8 cellular contexts compared by ENCODE assay signal in genomic region chr3:120558784-120559227, GRCh38. TPM values are rescaled to one million over a fixed set of nuclear protein-coding genes. Genes with fewer than 3 reads are reported as not detected.
DNase-seq lines count a peak whose midpoint lies in the region; ATAC-seq and TF ChIP-seq lines count a peak whose summit lies in the region.

No MANE protein-coding gene starts in this region.

- TF ChIP-seq CTCF in GM12874 (IDR thresholded peaks at IDR 0.05; ENCODE audit: insufficient read depth, low read depth, low read length) (peak; percentile 90), left ventricle myocardium inferior (IDR thresholded peaks at IDR 0.05; ENCODE audit: borderline replicate concordance) (peak; percentile 100), prostate gland (IDR thresholded peaks at IDR 0.05) (peak; percentile 96 to 100 (median 99))

- H3K36me3 ChIP-seq in left ventricle myocardium inferior, result no peaks in the 10 kb centered on the region
- H3K36me3 ChIP-seq in prostate gland, result no peaks in the 10 kb centered on the region

- DNase-seq in NCI-H1417 (lab: John Stamatoyannopoulos, UW) (peak; percentile 76 to 92 (median 87)), T-helper 1 cell (peak; percentile 73 to 86 (median 80)), amniotic stem cell (lab: John Stamatoyannopoulos, UW) (peak; percentile 69), left ventricle myocardium inferior (peak; percentile 88), prostate gland (ENCODE audit: low spot score) (peak; percentile 82), ureter (ENCODE audit: low spot score) (peak; percentile 88)

- TF ChIP-seq POLR2A in prostate gland (IDR thresholded peaks at IDR 0.05), result no peak

- ATAC-seq in HG02798 (IDR thresholded peaks at IDR 0.05; ENCODE audit: poor library complexity, unreplicated experiment), result peak; percentile 89

- WGBS in prostate gland, result 0% methylated on average over 17 of the region's 17 CpGs

- H3K27ac ChIP-seq in left ventricle myocardium inferior (replicated peaks), result peak overlapping the region; percentile 94
- H3K27ac ChIP-seq in prostate gland, result peak overlapping the region; percentile 76 to 81

- intact Hi-C loops in left ventricle myocardium inferior (cut with micrococcal nuclease) (loop anchor here (10.0 kb wide), 1 partner anchor 54 kb away; no protein-coding TSS in a partner anchor), prostate gland (cut with DNase I) (loop anchor here (2.0 to 10.0 kb wide), 3 partner anchors 140 to 664 kb away; no protein-coding TSS in a partner anchor)

- no peaks in the 10 kb centered on the region for H3K9me3 ChIP-seq in left ventricle myocardium inferior (replicated peaks)
- no peaks in the 10 kb centered on the region for H3K9me3 ChIP-seq in prostate gland

- peaks cover 66% of the 10 kb centered on the region for H3K4me1 ChIP-seq in left ventricle myocardium inferior
- peaks cover 22% of the 10 kb centered on the region for H3K4me1 ChIP-seq in prostate gland (replicated peaks)

- peak overlapping the region; percentile 65 for H3K4me3 ChIP-seq in left ventricle myocardium inferior
- H3K4me3 ChIP-seq in prostate gland, result peak overlapping the region; percentile 24 to 35

- H3K27me3 ChIP-seq in left ventricle myocardium inferior (ENCODE audit: low read depth), result no peaks in the 10 kb centered on the region
- H3K27me3 ChIP-seq in prostate gland (replicated peaks; ENCODE audit: insufficient read depth), result no peaks in the 10 kb centered on the region

RNA-seq across cellular contexts. Expression of gene NDUFB4, which starts 37.3 kb away (rescaled TPM):
- total RNA-seq in left ventricle myocardium inferior, result 556 TPM
- total RNA-seq in prostate gland, result 100 to 1,000 TPM in 1 of 2 donors, 10 to 100 TPM in 1; 83.3 to 159 TPM
- 120 TPM for total RNA-seq in ureter

Comparison
In these comparisons a context has a peak if more than half of its experiments do, and no peak if none do; other contexts are left out.
1. Peak in every context shown above with its lines: DNase-seq, ATAC-seq, H3K4me3 ChIP-seq and H3K27ac ChIP-seq.